ENCODE assay signal across 8 cellular contexts in genomic region chr16:11689031-11689840, GRCh38. TPM values are rescaled to one million over a fixed set of nuclear protein-coding genes. Genes with fewer than 3 reads are reported as not detected.
DNase-seq lines count a peak whose midpoint lies in the region; ATAC-seq and TF ChIP-seq lines count a peak whose summit lies in the region.

No MANE protein-coding gene starts in this region.

- no peak overlapping the region for H2AFZ ChIP-seq in OCI-LY3 (ENCODE audit: low read depth, low read length)
- no peak overlapping the region for H2AFZ ChIP-seq in neural progenitor cell (replicated peaks)

- ATAC-seq in GM18907 (IDR thresholded peaks at IDR 0.05; ENCODE audit: unreplicated experiment) = peak; percentile 81
- ATAC-seq in HG02759 (IDR thresholded peaks at IDR 0.05; ENCODE audit: unreplicated experiment) = peak; percentile 86

- peaks cover 63% of the 10 kb centered on the region for H3K36me3 ChIP-seq in OCI-LY3 (replicated peaks; ENCODE audit: low read depth, low read length)
- no peaks in the 10 kb centered on the region for H3K36me3 ChIP-seq in neural progenitor cell

- H3K9me3 Mint-ChIP-seq in neural progenitor cell = no peaks in the 10 kb centered on the region

- no peak for DNase-seq in neural progenitor cell (ENCODE audit: low spot score)
- no peak for DNase-seq in NCI-H2171 treated with DMSO at 0.1 percent for 48 hours (lab: John Stamatoyannopoulos, UW)
- no peak for DNase-seq in dermis blood vessel endothelial cell
- no peak for DNase-seq in DMS114 treated with DMSO at 0.1 percent for 48 hours (lab: John Stamatoyannopoulos, UW; ENCODE audit: unreplicated experiment)
- DNase-seq in DMS79 treated with DMSO at 0.1 percent for 48 hours (lab: John Stamatoyannopoulos, UW) = no peak

- no peaks in the 10 kb centered on the region for H3K27me3 ChIP-seq in OCI-LY3 (ENCODE audit: low read depth, low read length)
- no peaks in the 10 kb centered on the region for H3K27me3 ChIP-seq in neural progenitor cell

- H3K9ac ChIP-seq in OCI-LY3 (ENCODE audit: low read length) (peak overlapping the region; percentile 68; the same call in 1 of the 2 replicates), neural progenitor cell (no peak overlapping the region)

- TF ChIP-seq CTCF in OCI-LY3 (IDR thresholded peaks at IDR 0.05; ENCODE audit: low read depth, low read length) = no peak
- TF ChIP-seq CTCF in neural progenitor cell (IDR thresholded peaks at IDR 0.05) = no peak

- H3K27me3 Mint-ChIP-seq in neural progenitor cell (ENCODE audit: insufficient read depth, low read depth) = no peaks in the 10 kb centered on the region

- peak overlapping the region; percentile 68 for H3K4me2 ChIP-seq in OCI-LY3 (ENCODE audit: low read length)
- H3K4me2 ChIP-seq in neural progenitor cell = peak overlapping the region; percentile 23

- peak overlapping the region; percentile 91 for H3K27ac ChIP-seq in OCI-LY3 (ENCODE audit: low read length)
- no peak overlapping the region for H3K27ac ChIP-seq in neural progenitor cell

- H3K4me1 Mint-ChIP-seq in neural progenitor cell = peaks cover 19% of the 10 kb centered on the region

- H3K4me1 ChIP-seq in OCI-LY3 (ENCODE audit: low read length) (peaks cover 78% of the 10 kb centered on the region), neural progenitor cell (peaks cover 14% of the 10 kb centered on the region)

- H3K27ac Mint-ChIP-seq in neural progenitor cell = no peak overlapping the region

- H3K79me2 ChIP-seq in OCI-LY3 (ENCODE audit: low read length) (peaks cover 76% of the 10 kb centered on the region), neural progenitor cell (ENCODE audit: low read depth) (no peaks in the 10 kb centered on the region)

- H3K9me3 ChIP-seq in OCI-LY3 (ENCODE audit: insufficient read depth, low read length) = no peaks in the 10 kb centered on the region
- H3K9me3 ChIP-seq in neural progenitor cell (ENCODE audit: low read depth) = no peaks in the 10 kb centered on the region

- H3K4me3 ChIP-seq in OCI-LY3 (ENCODE audit: low read length) = peak overlapping the region; percentile 41
- no peak overlapping the region for H3K4me3 ChIP-seq in neural progenitor cell

- no peaks in the 10 kb centered on the region for H3F3A ChIP-seq in neural progenitor cell (ENCODE audit: low read depth)

- H4K20me1 ChIP-seq in OCI-LY3 (ENCODE audit: insufficient read depth, low read length) (no peaks in the 10 kb centered on the region), neural progenitor cell (ENCODE audit: low read depth) (peaks cover 27% of the 10 kb centered on the region)

- no peak overlapping the region for H3K4me3 Mint-ChIP-seq in neural progenitor cell

- peaks cover 32% of the 10 kb centered on the region for H3K36me3 Mint-ChIP-seq in neural progenitor cell

RNA-seq across cellular contexts. Expression of gene SNN, which starts 21.0 kb away (rescaled TPM):
- total RNA-seq in neural progenitor cell (ENCODE audit: low replicate concordance) (48.7 and 84.2 TPM in 2 replicates), dermis blood vessel endothelial cell (34.4 and 56.7 TPM in 2 replicates)

RNA-seq across cellular contexts. Expression of gene TXNDC11, which starts 53.4 kb away (rescaled TPM):
- total RNA-seq in neural progenitor cell (ENCODE audit: low replicate concordance) (7.4 and 11.4 TPM in 2 replicates), dermis blood vessel endothelial cell (30.5 and 47.5 TPM in 2 replicates)
